In the genomic region with DNA sequence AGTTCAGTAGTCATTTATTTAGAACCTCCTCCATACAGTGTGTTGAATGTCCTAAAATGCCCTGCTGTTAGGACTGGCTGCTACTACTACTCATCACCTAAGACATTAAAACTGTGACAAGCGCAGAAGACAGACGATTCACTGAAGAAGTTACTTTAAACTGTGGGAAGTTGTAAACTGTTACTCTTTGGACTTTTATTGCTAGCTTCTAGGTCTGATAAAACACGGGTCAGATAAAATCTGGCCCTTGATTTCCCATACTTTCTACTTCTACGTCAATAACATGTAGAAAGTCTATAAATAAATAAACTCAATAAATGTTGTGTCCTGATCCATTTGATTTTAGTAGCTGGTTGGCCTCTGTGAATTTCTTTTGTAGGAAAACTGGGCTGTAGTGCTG, we compare ENCODE assay signal across 15 cellular contexts.
A peak's percentile ranks its signal among the peaks of the same experiment; 100 is the strongest.
DNase-seq lines count a peak whose midpoint lies in the region; ATAC-seq and TF ChIP-seq lines count a peak whose summit lies in the region.
"Had no signal": no experiment of that assay in that cellular context is flagged by ENCODE, and none has a peak within 500 bp of the region (broad histone marks: within the 10 kb centered on the region; RNA-seq: fewer than 3 reads in every experiment).

No MANE protein-coding gene starts in this region.

- CTCF ChIA-PET in activated CD4-positive, alpha-beta T cell treated with anti-CD3 and anti-CD28 coated beads for 36 hours (lab: Charles Lee) = interaction anchor here (1.6 kb wide), 1 partner anchor 11 kb away, joined by 4 read pairs; no protein-coding TSS in a partner anchor

- peaks cover 20% of the 10 kb centered on the region for H3K4me1 Mint-ChIP-seq in activated T-helper 17 cell treated with anti-CD3 and anti-CD28 coated beads, Interleukin-2, amount 50 U/mL, for 72 hours
- H3K4me1 Mint-ChIP-seq in activated CD4-positive, alpha-beta T cell treated with anti-CD3 and anti-CD28 coated beads for 36 hours = peaks cover 44% of the 10 kb centered on the region

- H4K91ac ChIP-seq in trophoblast cell (ENCODE audit: low read depth, low read length) = no peak overlapping the region

- peaks cover 77% of the 10 kb centered on the region for H3K36me3 Mint-ChIP-seq in activated T-helper 17 cell treated with anti-CD3 and anti-CD28 coated beads, Interleukin-2, amount 50 U/mL, for 72 hours (ENCODE audit: low read depth)
- peaks cover 47% of the 10 kb centered on the region for H3K36me3 Mint-ChIP-seq in activated CD4-positive, alpha-beta T cell treated with anti-CD3 and anti-CD28 coated beads for 36 hours (ENCODE audit: low read depth)

- TF ChIP-seq POLR2A in thyroid gland (IDR thresholded peaks at IDR 0.05) (no peak), uterus (IDR thresholded peaks at IDR 0.05) (no peak)

- H3K4me2 ChIP-seq in trophoblast cell (ENCODE audit: low read length) = no peak overlapping the region

- H3K27ac ChIP-seq in thyroid gland = peak overlapping the region; percentile 62 to 70 (median 67)
- no peak overlapping the region for H3K27ac ChIP-seq in uterus
- no peak overlapping the region for H3K27ac ChIP-seq in trophoblast cell (ENCODE audit: low read depth, low read length)
- H3K27ac ChIP-seq: HL-60 had no signal

- no peak overlapping the region for H2BK120ac ChIP-seq in trophoblast cell (ENCODE audit: insufficient read depth, low read length, poor library complexity)

- intact Hi-C loops in mucosa of descending colon (cut with DNase I, micrococcal nuclease) = no loop called here
- intact Hi-C loops in thyroid gland (cut with DNase I) = no loop called here
- intact Hi-C loops in uterus (cut with DNase I; ENCODE audit: low total_unique reads) = no loop called here
- intact Hi-C loops in activated CD4-positive, alpha-beta T cell treated with anti-CD3 and anti-CD28 coated beads for 36 hours (cut with DNase I, micrococcal nuclease) = no loop called here

- POLR2A ChIA-PET in activated CD4-positive, alpha-beta T cell treated with anti-CD3 and anti-CD28 coated beads for 36 hours (lab: Charles Lee) = interaction anchor here (0.6 to 1.1 kb wide), 2 partner anchors 22 to 1219 kb away, joined by 3 to 4 read pairs; no protein-coding TSS in a partner anchor

- H3K18ac ChIP-seq in trophoblast cell (ENCODE audit: low read length) = no peak overlapping the region

- H2BK12ac ChIP-seq in trophoblast cell (ENCODE audit: low read length) = no peak overlapping the region

- ATAC-seq in activated T-helper 17 cell treated with anti-CD3 and anti-CD28 coated beads, Interleukin-2, amount 50 U/mL, for 72 hours (replicated peaks) = no peak
- ATAC-seq in mucosa of descending colon (peak; percentile 72), HG03196 (IDR thresholded peaks at IDR 0.05; ENCODE audit: unreplicated experiment) (no peak)
- ATAC-seq in activated CD4-positive, alpha-beta T cell treated with anti-CD3 and anti-CD28 coated beads for 36 hours = no peak

- H3K4me3 ChIP-seq in LNCaP clone FGC (ENCODE audit: low read depth, low read length) = no peak overlapping the region
- no peak overlapping the region for H3K4me3 ChIP-seq in mucosa of descending colon
- no peak overlapping the region for H3K4me3 ChIP-seq in thyroid gland (replicated peaks in 1 of 3)
- no peak overlapping the region for H3K4me3 ChIP-seq in uterus
- no peak overlapping the region for H3K4me3 ChIP-seq in trophoblast cell (ENCODE audit: low read depth, low read length)
- H3K4me3 ChIP-seq: HAP-1 had no signal

- TF ChIP-seq CTCF in LNCaP clone FGC (IDR thresholded peaks at IDR 0.05; ENCODE audit: control insufficient read depth, extremely low read depth, insufficient read depth) = no peak
- TF ChIP-seq CTCF in mucosa of descending colon (IDR thresholded peaks at IDR 0.05) = no peak
- no peak for TF ChIP-seq CTCF in thyroid gland (IDR thresholded peaks at IDR 0.05)
- no peak for TF ChIP-seq CTCF in uterus (IDR thresholded peaks at IDR 0.05)

- H3K36me3 ChIP-seq in mucosa of descending colon (ENCODE audit: low read depth) = peaks cover 4% of the 10 kb centered on the region
- H3K36me3 ChIP-seq in thyroid gland = no peaks in the 10 kb centered on the region
- H3K36me3 ChIP-seq in uterus = no peaks in the 10 kb centered on the region
- H3K36me3 ChIP-seq in trophoblast cell (ENCODE audit: control insufficient read depth in 1 of 2, insufficient read depth in 2 of 2, low read length in 2 of 2) = no peaks in the 10 kb centered on the region

- H3K9ac ChIP-seq in trophoblast cell (ENCODE audit: low read length) = no peak overlapping the region

- H3K4me1 ChIP-seq in mucosa of descending colon (ENCODE audit: low read depth) (peaks cover 7% of the 10 kb centered on the region), thyroid gland (peaks cover 24 to 36% of the 10 kb centered on the region in 2 donors), uterus (no peaks in the 10 kb centered on the region), trophoblast cell (ENCODE audit: control insufficient read depth in 1 of 2, insufficient read depth in 2 of 2, low read length in 2 of 2) (peaks cover 0 to 6% of the 10 kb centered on the region in 2 experiments)
- H3K4me1 ChIP-seq: HAP-1 had no signal

- peak; percentile 53 for DNase-seq in LNCaP clone FGC (ENCODE audit: low read depth)
- DNase-seq in mucosa of descending colon = no peak
- DNase-seq in thyroid gland = no peak
- DNase-seq in uterus = no peak
- no peak for DNase-seq in trophoblast cell
- no peak for DNase-seq in activated CD4-positive, alpha-beta T cell treated with anti-CD3 and anti-CD28 coated beads for 36 hours
- DNase-seq: Caco-2; CD8-positive, alpha-beta memory T cell; DND-41; GDM1 had no signal

- no peaks in the 10 kb centered on the region for H3K27me3 Mint-ChIP-seq in activated T-helper 17 cell treated with anti-CD3 and anti-CD28 coated beads, Interleukin-2, amount 50 U/mL, for 72 hours
- no peaks in the 10 kb centered on the region for H3K27me3 Mint-ChIP-seq in activated CD4-positive, alpha-beta T cell treated with anti-CD3 and anti-CD28 coated beads for 36 hours
- H3K27me3 Mint-ChIP-seq: CD8-positive, alpha-beta memory T cell had no signal

- H3K9me3 ChIP-seq in mucosa of descending colon (no peaks in the 10 kb centered on the region), thyroid gland (no peaks in the 10 kb centered on the region), uterus (no peaks in the 10 kb centered on the region), trophoblast cell (ENCODE audit: insufficient read depth, low read depth, low read length) (no peaks in the 10 kb centered on the region)
- H3K9me3 ChIP-seq: Caco-2 had no signal

- no peak overlapping the region for H2AK5ac ChIP-seq in trophoblast cell (ENCODE audit: low read length)

- no peaks in the 10 kb centered on the region for H3K79me1 ChIP-seq in trophoblast cell (ENCODE audit: low read length)

- H3K27ac Mint-ChIP-seq in activated T-helper 17 cell treated with anti-CD3 and anti-CD28 coated beads, Interleukin-2, amount 50 U/mL, for 72 hours = peak overlapping the region; percentile 20
- no peak overlapping the region for H3K27ac Mint-ChIP-seq in activated CD4-positive, alpha-beta T cell treated with anti-CD3 and anti-CD28 coated beads for 36 hours
- H3K27ac Mint-ChIP-seq: CD14-positive monocyte had no signal

- no peak overlapping the region for H2BK5ac ChIP-seq in trophoblast cell (ENCODE audit: low read depth, low read length, poor library complexity)

- no peak overlapping the region for H4K12ac ChIP-seq in trophoblast cell (ENCODE audit: low read depth, low read length)

- H3K27me3 ChIP-seq in thyroid gland = no peaks in the 10 kb centered on the region
- H3K27me3 ChIP-seq in uterus = no peaks in the 10 kb centered on the region
- H3K27me3 ChIP-seq in trophoblast cell (ENCODE audit: insufficient read depth, low read length) = no peaks in the 10 kb centered on the region

- no peak overlapping the region for H3K4me3 Mint-ChIP-seq in activated T-helper 17 cell treated with anti-CD3 and anti-CD28 coated beads, Interleukin-2, amount 50 U/mL, for 72 hours
- H3K4me3 Mint-ChIP-seq in activated CD4-positive, alpha-beta T cell treated with anti-CD3 and anti-CD28 coated beads for 36 hours = no peak overlapping the region
- H3K4me3 Mint-ChIP-seq: CD14-positive monocyte; CD8-positive, alpha-beta memory T cell had no signal

- 58 to 59% methylated on average over 4 of the region's 4 CpGs for WGBS in thyroid gland, 2 donors
- WGBS in trophoblast cell (ENCODE audit: extremely low coverage, insufficient coverage, insufficient read length) = no CpG with 5 or more reads among the region's 4 CpGs

- no peak overlapping the region for H3K4ac ChIP-seq in trophoblast cell (ENCODE audit: low read depth, low read length)

- no peaks in the 10 kb centered on the region for H3K79me2 ChIP-seq in trophoblast cell (ENCODE audit: control insufficient read depth, insufficient read depth, low read length, poor library complexity)

- H3K14ac ChIP-seq in trophoblast cell (ENCODE audit: low read length) = no peak overlapping the region

- no peak overlapping the region for H2AFZ ChIP-seq in trophoblast cell (ENCODE audit: insufficient read depth, low read length, poor library complexity)

- no peaks in the 10 kb centered on the region for H3K9me3 Mint-ChIP-seq in activated T-helper 17 cell treated with anti-CD3 and anti-CD28 coated beads, Interleukin-2, amount 50 U/mL, for 72 hours
- peaks cover 4% of the 10 kb centered on the region for H3K9me3 Mint-ChIP-seq in activated CD4-positive, alpha-beta T cell treated with anti-CD3 and anti-CD28 coated beads for 36 hours (ENCODE audit: low read depth)
- H3K9me3 Mint-ChIP-seq: CD8-positive, alpha-beta memory T cell had no signal

- H3K23ac ChIP-seq in trophoblast cell (ENCODE audit: low read length) = no peak overlapping the region

- no peak overlapping the region for H4K8ac ChIP-seq in trophoblast cell (ENCODE audit: low read depth, low read length)

Comparison
In these comparisons a context has a peak if more than half of its experiments do, and no peak if none do; other contexts are left out.
1. H3K27ac ChIP-seq: peak in thyroid gland (3 of 3); none in uterus (0 of 2) and trophoblast cell (single experiment).